8 cellular contexts compared by ENCODE assay signal in the genomic region with DNA sequence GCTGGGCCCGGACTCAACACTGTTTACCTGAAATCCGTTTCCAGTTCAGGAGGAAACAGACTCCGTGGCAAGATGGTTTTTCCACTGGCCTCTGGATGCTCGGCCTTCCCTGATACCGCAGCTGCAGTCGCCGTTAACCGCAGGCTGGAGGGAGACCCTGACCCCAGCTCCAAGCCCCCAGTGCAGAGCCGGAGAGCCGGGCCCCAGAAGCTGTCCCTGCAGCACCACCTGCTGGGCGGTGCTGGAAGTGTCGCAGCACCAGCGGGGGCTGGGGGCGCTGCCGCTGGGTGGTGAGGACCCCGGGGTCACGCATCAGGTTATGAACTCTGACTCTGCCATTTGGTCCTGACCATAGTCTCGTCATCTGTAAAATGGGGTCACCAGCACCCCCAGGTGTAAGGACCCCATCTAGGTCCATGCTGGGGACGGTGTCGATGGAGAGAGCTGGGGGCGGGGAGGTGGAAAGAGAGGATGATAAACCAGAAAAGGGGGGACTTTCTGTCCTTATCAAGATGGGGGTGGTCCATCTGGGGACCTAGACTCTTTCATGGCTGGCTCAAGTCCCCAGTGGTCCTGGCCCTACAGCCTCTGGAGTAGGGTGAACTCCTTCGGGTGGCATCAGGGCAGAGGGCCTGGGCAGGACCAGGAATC. TPM values are rescaled to one million over a fixed set of nuclear protein-coding genes. Genes with fewer than 3 reads are reported as not detected.
DNase-seq lines count a peak whose midpoint lies in the region; ATAC-seq, FAIRE-seq and TF ChIP-seq lines count a peak whose summit lies in the region.

No MANE protein-coding gene starts in this region.

- H3K79me1 ChIP-seq in H1 (ENCODE audit: low read depth, low read length): no peaks in the 10 kb centered on the region
- peaks cover 2% of the 10 kb centered on the region for H3K79me1 ChIP-seq in neuronal stem cell (ENCODE audit: low read depth, low read length)

- CTCF ChIA-PET in H1 (lab: Charles Lee; ENCODE audit: partially characterized antibody): interaction anchor here (0.5 to 9.9 kb wide), 37 partner anchors 9 to 265 kb away, joined by 3 to 230 read pairs (median 6); a partner anchor contains a TSS

- TF ChIP-seq POLR2A in H1 (IDR thresholded peaks at IDR 0.05; ENCODE audit: control extremely low read depth in 1 of 2, low read depth in 2 of 2, low read length in 2 of 2): no peak

- H2BK15ac ChIP-seq in H1 (ENCODE audit: low read length) (no peak overlapping the region), neuronal stem cell (ENCODE audit: low read length) (no peak overlapping the region)

- H3K9me3 ChIP-seq in H1 (ENCODE audit: insufficient read depth in 2 of 2, low read depth in 1 of 2, low read length in 1 of 2) (peaks cover 6 to 10% of the 10 kb centered on the region in 2 experiments), neuronal stem cell (replicated peaks in 1 of 2; ENCODE audit: control insufficient read depth in 2 of 2, insufficient read depth in 1 of 2, low read depth in 1 of 2, low read length in 2 of 2) (peaks cover 5 to 13% of the 10 kb centered on the region in 2 donors)

- H2AFZ ChIP-seq in H1 (ENCODE audit: low read length): no peak overlapping the region
- H2AFZ ChIP-seq in neuronal stem cell (ENCODE audit: low read length): no peak overlapping the region

- no peaks in the 10 kb centered on the region for H4K20me1 ChIP-seq in H1 (replicated peaks in 1 of 2; ENCODE audit: control insufficient read depth in 1 of 2, insufficient read depth in 2 of 2, low read length in 2 of 2)

- H2BK5ac ChIP-seq in H1 (ENCODE audit: low read depth, low read length): no peak overlapping the region
- H2BK5ac ChIP-seq in neuronal stem cell (ENCODE audit: low read length): no peak overlapping the region

- no peak overlapping the region for H4K5ac ChIP-seq in H1 (ENCODE audit: insufficient read length, low read depth, low read length)

- no peak overlapping the region for H2BK20ac ChIP-seq in H1 (ENCODE audit: low read length)

- H2BK12ac ChIP-seq in H1 (ENCODE audit: low read depth, low read length) (peak overlapping the region; percentile 60; the same call in 1 of the 2 replicates), neuronal stem cell (ENCODE audit: low read length) (no peak overlapping the region)

- no peaks in the 10 kb centered on the region; the same call in none of the 2 replicates for H3K23me2 ChIP-seq in H1 (ENCODE audit: low read depth, low read length)

- no peaks in the 10 kb centered on the region for H3K79me2 ChIP-seq in H1 (ENCODE audit: control insufficient read depth in 1 of 2, insufficient read depth in 2 of 2, low read length in 2 of 2)

- H3K9ac ChIP-seq in H1 (replicated peaks in 1 of 4; ENCODE audit: extremely low read depth in 1 of 4, low read depth in 3 of 4, low read length in 3 of 4): no peak overlapping the region
- H3K9ac ChIP-seq in neuronal stem cell (ENCODE audit: low read depth, low read length, poor library complexity): no peak overlapping the region

- H3K27me3 ChIP-seq in H1 (replicated peaks in 1 of 4; ENCODE audit: control insufficient read depth in 3 of 4, extremely low read depth in 1 of 4, insufficient read depth in 3 of 4, low read length in 3 of 4) (peaks cover 0 to 2% (median 0%) of the 10 kb centered on the region in 4 experiments; a peak in 1 of 7 replicates), neuronal stem cell (ENCODE audit: control insufficient read depth in 3 of 3, insufficient read depth in 3 of 3, low read depth in 1 of 3, low read length in 3 of 3) (peaks cover 0 to 4% (median 0%) of the 10 kb centered on the region in 3 experiments)

- no peak overlapping the region for H3K56ac ChIP-seq in H1 (replicated peaks; ENCODE audit: insufficient read length, low read depth, low read length)

- peak; percentile 95 to 97 for TF ChIP-seq RAD21 in H1 (IDR thresholded peaks at IDR 0.05 in 1 of 2, conservative IDR thresholded peaks at IDR 0.05 in 1 of 2; ENCODE audit: low read depth in 2 of 2, low read length in 2 of 2)

- H4K91ac ChIP-seq in H1 (replicated peaks; ENCODE audit: insufficient read length, low read length): no peak overlapping the region
- H4K91ac ChIP-seq in neuronal stem cell (ENCODE audit: low read depth, low read length, poor library complexity): no peak overlapping the region

- TF ChIP-seq EP300 in H1 (IDR thresholded peaks at IDR 0.05; ENCODE audit: borderline replicate concordance in 1 of 2, low read depth in 2 of 2, low read length in 2 of 2): no peak

- H3K4ac ChIP-seq in H1 (replicated peaks; ENCODE audit: insufficient read length, low read depth, low read length) (no peak overlapping the region), neuronal stem cell (ENCODE audit: low read length) (no peak overlapping the region)

- no peak overlapping the region for H2AK5ac ChIP-seq in H1 (ENCODE audit: low read depth, low read length)
- peak overlapping the region; percentile 12 for H2AK5ac ChIP-seq in neuronal stem cell (ENCODE audit: low read depth, low read length)

- H4K8ac ChIP-seq in H1 (ENCODE audit: extremely low read depth, insufficient read depth, low read length): no peak overlapping the region
- H4K8ac ChIP-seq in neuronal stem cell (ENCODE audit: low read depth, low read length): no peak overlapping the region

- WGBS in H1 (ENCODE audit: extremely low coverage in 1 of 2, insufficient coverage in 1 of 2, insufficient read length in 1 of 2, insufficient replicate concordance in 2 of 2, low coverage in 1 of 2, low lambda C conversion rate in 2 of 2, missing lambda C conversion rate in 1 of 2), 2 experiments: 36% methylated on average over 22 of the region's 22 CpGs; no CpG with 5 or more reads in 1 of the 2 experiments
- WGBS in neuronal stem cell (ENCODE audit: extremely low coverage in 2 of 2, insufficient read length in 2 of 2, insufficient replicate concordance in 1 of 2), 2 donors: no CpG with 5 or more reads among the region's 22 CpGs

- H3K23ac ChIP-seq in H1 (ENCODE audit: insufficient read length) (no peak overlapping the region), neuronal stem cell (ENCODE audit: low read depth, low read length, poor library complexity) (no peak overlapping the region)

- POLR2A ChIA-PET in H1 (lab: Charles Lee; ENCODE audit: partially characterized antibody): interaction anchor here (1.0 to 1.8 kb wide), 2 partner anchors 22 to 72 kb away, joined by 5 read pairs; no protein-coding TSS in a partner anchor

- peak; percentile 94 to 98 (median 96) for TF ChIP-seq CTCF in H1 (IDR thresholded peaks at IDR 0.05; ENCODE audit: control extremely low read depth in 1 of 3, insufficient read depth in 1 of 3, low read depth in 1 of 3, low read length in 3 of 3)

- H3K27ac ChIP-seq in H1 (ENCODE audit: low read depth, low read length): no peak overlapping the region
- no peak overlapping the region for H3K27ac ChIP-seq in neuronal stem cell (replicated peaks; ENCODE audit: low read length)

- peak overlapping the region in 1 of 2 experiments; percentile 48; a peak in 1 of 4 replicates for H3K4me2 ChIP-seq in H1 (ENCODE audit: insufficient read depth in 1 of 2, low read depth in 2 of 2, low read length in 2 of 2)
- no peak overlapping the region for H3K4me2 ChIP-seq in neuronal stem cell (ENCODE audit: insufficient read depth, low read length, poor library complexity, severe bottlenecking)

- ATAC-seq in left colon (no peak), HG02938 (IDR thresholded peaks at IDR 0.05; ENCODE audit: unreplicated experiment) (no peak), GM18909 (IDR thresholded peaks at IDR 0.05; ENCODE audit: poor library complexity, unreplicated experiment) (no peak)

- H3K4me3 ChIP-seq in H1 (ENCODE audit: extremely low read depth in 1 of 4, insufficient read depth in 2 of 4, low read depth in 3 of 4, low read length in 4 of 4) (no peak overlapping the region), neuronal stem cell (ENCODE audit: low read length in 2 of 2) (no peak overlapping the region)

- intact Hi-C loops in left colon (cut with DNase I, micrococcal nuclease): loop anchor here in 1 of 2 donors (5.0 kb wide), 1 partner anchor 70 kb away; no protein-coding TSS in a partner anchor

- no peak overlapping the region for H3K14ac ChIP-seq in H1 (ENCODE audit: insufficient read length)
- no peak overlapping the region for H3K14ac ChIP-seq in neuronal stem cell (ENCODE audit: low read length)

- peak; percentile 19 for FAIRE-seq in H1 (lab: Jason Lieb, UNC)

- DNase-seq in stimulated activated naive CD4-positive, alpha-beta T cell (lab: John Stamatoyannopoulos, UW): peak in 4 of 6 experiments; percentile 3 to 44 (median 23)
- no peak for DNase-seq in stimulated activated naive CD4-positive, alpha-beta T cell treated with Interleukin-2 at 50 U/mL for 16 hours (lab: John Stamatoyannopoulos, UW)
- peak; percentile 7 to 13 for DNase-seq in activated CD4-positive, alpha-beta T cell treated with anti-CD3 and anti-CD28 coated beads for 24 hours (ENCODE audit: low read depth in 2 of 2)
- DNase-seq in H1 (ENCODE audit: low read depth in 1 of 2, low spot score in 2 of 2) (peak in 1 of 2 experiments; percentile 93), neuronal stem cell (ENCODE audit: low spot score) (peak; percentile 65), left colon (no peak)

- no peak overlapping the region for H2BK120ac ChIP-seq in H1 (replicated peaks; ENCODE audit: low read depth, low read length)
- H2BK120ac ChIP-seq in neuronal stem cell (ENCODE audit: low read depth, low read length): no peak overlapping the region

- H3K18ac ChIP-seq in H1 (ENCODE audit: extremely low read depth, low read length) (no peak overlapping the region), neuronal stem cell (ENCODE audit: low read length) (no peak overlapping the region)

- no peaks in the 10 kb centered on the region for H3K36me3 ChIP-seq in H1 (ENCODE audit: control insufficient read depth in 2 of 4, insufficient read depth in 4 of 4, low read length in 3 of 4)
- H3K36me3 ChIP-seq in neuronal stem cell (replicated peaks in 1 of 2; ENCODE audit: control insufficient read depth in 2 of 2, insufficient read depth in 2 of 2, low read length in 2 of 2): no peaks in the 10 kb centered on the region

- H3K4me1 ChIP-seq in H1 (replicated peaks in 1 of 4; ENCODE audit: control insufficient read depth in 3 of 4, insufficient read depth in 4 of 4, low read length in 3 of 4): peaks cover 3 to 20% (median 14%) of the 10 kb centered on the region in 4 experiments
- peaks cover 13 to 36% of the 10 kb centered on the region in 2 donors for H3K4me1 ChIP-seq in neuronal stem cell (ENCODE audit: control insufficient read depth in 2 of 2, insufficient read depth in 1 of 2, low read depth in 1 of 2, low read length in 2 of 2)

RNA-seq across cellular contexts. Expression of a gene that starts 20.8 kb away (rescaled TPM):
- total RNA-seq in H1 (2021; fragmentation: NEBNext Ultra II Directional; extraction: Animal tissue kit (Norgen Biotek cat#: 25700)): 2.7 and 5.7 TPM in 2 replicates
- polyA plus RNA-seq in H1 (2011; rRNA removed): 4.3 and 5.0 TPM in 2 replicates
- 1.8 TPM for polyA plus RNA-seq in H1 (2011; cell fraction: cytosol; rRNA removed)
- 4.9 TPM for polyA plus RNA-seq in H1 (2011; cell fraction: nucleus; rRNA removed)
- 2.0 to 4.0 TPM (median 2.5 TPM) in 4 replicates for polyA plus RNA-seq in H1 (2012, experiment 1 of 2)
- polyA plus RNA-seq in H1 (2012, experiment 2 of 2): 1.6 TPM
- polyA plus RNA-seq in H1 (2013, experiment 1 of 2): 4.1 TPM
- 3.8 TPM for polyA plus RNA-seq in H1 (2013, experiment 2 of 2)
- polyA minus RNA-seq in H1 (2011; rRNA and poly(A)+ RNA removed): 5.6 and 11.1 TPM in 2 replicates
- 8.4 TPM for polyA minus RNA-seq in H1 (2011; cell fraction: cytosol; rRNA and poly(A)+ RNA removed)
- polyA minus RNA-seq in H1 (2011; cell fraction: nucleus; rRNA and poly(A)+ RNA removed): 4.4 TPM
- polyA plus RNA-seq in neuronal stem cell (2013, experiment 1 of 2): 0.29 TPM
- polyA plus RNA-seq in neuronal stem cell (2013, experiment 2 of 2): 0.19 TPM
- total RNA-seq in left colon: not detected

Comparison
In these comparisons a context has a peak if more than half of its experiments do, and no peak if none do; other contexts are left out.
1. DNase-seq: peak in stimulated activated naive CD4-positive, alpha-beta T cell (4 of 6), activated CD4-positive, alpha-beta T cell treated with anti-CD3 and anti-CD28 coated beads for 24 hours (2 of 2) and neuronal stem cell (single experiment); none in stimulated activated naive CD4-positive, alpha-beta T cell treated with Interleukin-2 at 50 U/mL for 16 hours (single experiment) and left colon (0 of 2).